ENCODE assay signal across 8 cellular contexts in the genomic region with DNA sequence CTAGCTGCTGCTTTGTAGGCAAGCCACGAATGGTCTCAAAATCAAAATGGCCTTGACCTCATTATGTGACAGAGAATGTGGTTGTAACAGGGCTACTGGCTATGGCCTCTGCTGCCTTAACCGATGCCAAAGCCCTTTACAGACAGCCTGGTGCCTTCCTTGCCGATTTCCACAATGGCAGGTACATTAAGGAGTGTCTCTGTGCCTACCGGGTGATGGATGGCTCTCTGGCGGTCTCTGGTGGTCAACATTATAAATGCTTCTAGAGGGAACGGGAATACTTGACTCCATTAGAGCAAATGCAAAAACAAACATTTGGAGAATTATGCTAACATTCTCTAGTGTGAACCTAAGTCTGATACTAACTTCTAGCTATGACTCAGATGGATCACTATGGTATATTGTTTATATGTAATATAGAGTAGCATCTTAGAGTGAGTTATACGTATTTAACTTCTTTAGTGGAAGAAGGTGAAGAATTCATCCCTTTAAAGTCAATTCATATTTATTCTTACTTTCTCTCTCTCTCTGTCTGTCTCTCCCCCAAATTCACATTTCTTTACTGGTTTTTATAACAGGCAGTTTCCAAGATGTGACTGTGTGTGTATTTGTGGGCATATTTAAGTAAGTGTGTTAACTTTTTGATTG. TPM values are rescaled to one million over a fixed set of nuclear protein-coding genes. Genes with fewer than 3 reads are reported as not detected.
DNase-seq lines count a peak whose midpoint lies in the region; ATAC-seq and TF ChIP-seq lines count a peak whose summit lies in the region.

No MANE protein-coding gene starts in this region.

- H3K27ac Mint-ChIP-seq in activated CD4-positive, alpha-beta T cell treated with anti-CD3 and anti-CD28 coated beads, Interleukin-2, amount 10 ng/mL, durations not matched to agents 24 days and 14 days, result no peak overlapping the region

- no peak overlapping the region for H3K27ac ChIP-seq in lung (ENCODE audit: low read depth in 1 of 2, low read length in 1 of 2)

- H3K27me3 ChIP-seq in lung (ENCODE audit: control insufficient read depth, insufficient read depth), result no peaks in the 10 kb centered on the region

- H3K27me3 Mint-ChIP-seq in activated CD4-positive, alpha-beta T cell treated with anti-CD3 and anti-CD28 coated beads, Interleukin-2, amount 10 ng/mL, durations not matched to agents 24 days and 14 days, result peaks cover 5% of the 10 kb centered on the region

- H3K4me1 Mint-ChIP-seq in activated CD4-positive, alpha-beta T cell treated with anti-CD3 and anti-CD28 coated beads, Interleukin-2, amount 10 ng/mL, durations not matched to agents 24 days and 14 days, result peaks cover 3% of the 10 kb centered on the region

- peak; percentile 63 for ATAC-seq in GM18870 (IDR thresholded peaks at IDR 0.05; ENCODE audit: unreplicated experiment)
- ATAC-seq in HG03135 (IDR thresholded peaks at IDR 0.05; ENCODE audit: unreplicated experiment), result peak; percentile 88
- peak; percentile 90 for ATAC-seq in lung (ENCODE audit: insufficient read depth, low FRiP score)

- no peak overlapping the region for H3K4me3 Mint-ChIP-seq in activated CD4-positive, alpha-beta T cell treated with anti-CD3 and anti-CD28 coated beads, Interleukin-2, amount 10 ng/mL, durations not matched to agents 24 days and 14 days

- peak; percentile 68 for DNase-seq in AG20443 (ENCODE audit: low spot score)
- peak; percentile 50 for DNase-seq in NCI-H345 (lab: John Stamatoyannopoulos, UW)
- DNase-seq in activated CD4-positive, alpha-beta T cell treated with anti-CD3 and anti-CD28 coated beads, Interleukin-2, amount 10 ng/mL, durations not matched to agents 24 days and 14 days, result peak; percentile 90
- DNase-seq in dermis blood vessel endothelial cell, result peak; percentile 79
- peak; percentile 57 for DNase-seq in lung (ENCODE audit: low spot score)
- DNase-seq in stimulated activated CD8-positive, alpha-beta memory T cell treated with anti-CD3 and anti-CD28 coated beads, Interleukin-12 subunit alpha, Interleukin-12 subunit beta, amount 100 ng/mL, for 24 hours (ENCODE audit: extremely low read depth), result peak; percentile 7

- no peaks in the 10 kb centered on the region for H3K36me3 Mint-ChIP-seq in activated CD4-positive, alpha-beta T cell treated with anti-CD3 and anti-CD28 coated beads, Interleukin-2, amount 10 ng/mL, durations not matched to agents 24 days and 14 days (ENCODE audit: low read depth)

- H3K9me3 ChIP-seq in lung (ENCODE audit: control insufficient read depth in 2 of 2, insufficient read depth in 1 of 2, low read length in 1 of 2), result no peaks in the 10 kb centered on the region

- H3K4me1 ChIP-seq in lung (ENCODE audit: control insufficient read depth in 2 of 2, insufficient read depth in 2 of 2, low read length in 2 of 2), result no peaks in the 10 kb centered on the region

- intact Hi-C loops in activated CD4-positive, alpha-beta T cell treated with anti-CD3 and anti-CD28 coated beads, Interleukin-2, amount 10 ng/mL, durations not matched to agents 24 days and 14 days (cut with micrococcal nuclease), result loop anchor here (1.0 to 10.0 kb wide), 5 partner anchors 51 to 800 kb away; no protein-coding TSS in a partner anchor

- H3K4me3 ChIP-seq in lung, result no peak overlapping the region

- peak; percentile 82 for TF ChIP-seq CTCF in lung (IDR thresholded peaks at IDR 0.05; ENCODE audit: control extremely low read depth, extremely low read depth)

- H3K9me3 Mint-ChIP-seq in activated CD4-positive, alpha-beta T cell treated with anti-CD3 and anti-CD28 coated beads, Interleukin-2, amount 10 ng/mL, durations not matched to agents 24 days and 14 days, result no peaks in the 10 kb centered on the region

- no peaks in the 10 kb centered on the region for H3K36me3 ChIP-seq in lung (ENCODE audit: control insufficient read depth in 2 of 2, insufficient read depth in 2 of 2, low read length in 2 of 2)

- 24 to 31% methylated on average over 7 of the region's 7 CpGs for WGBS in lung, 2 donors

RNA-seq across cellular contexts. Expression of gene RPS23, which starts 52.5 kb away (rescaled TPM):
- 2,481 and 2,489 TPM in 2 replicates for total RNA-seq in activated CD4-positive, alpha-beta T cell treated with anti-CD3 and anti-CD28 coated beads, Interleukin-2, amount 10 ng/mL, durations not matched to agents 24 days and 14 days
- total RNA-seq in dermis blood vessel endothelial cell (3,030 and 3,622 TPM in 2 replicates), lung (1,000 to 10,000 TPM; 1,189 to 2,241 TPM)
- 1,000 to 10,000 TPM; 1,715 to 3,271 TPM for polyA plus RNA-seq in lung

Comparison
In these comparisons a context has a peak if more than half of its experiments do, and no peak if none do; other contexts are left out.
1. DNase-seq: peak in every context shown above with its lines; median percentile 90 in activated CD4-positive, alpha-beta T cell treated with anti-CD3 and anti-CD28 coated beads, Interleukin-2, amount 10 ng/mL, durations not matched to agents 24 days and 14 days; 79 in dermis blood vessel endothelial cell; 68 in AG20443; 57 in lung; 50 in NCI-H345; 7 in stimulated activated CD8-positive, alpha-beta memory T cell treated with anti-CD3 and anti-CD28 coated beads, Interleukin-12 subunit alpha, Interleukin-12 subunit beta, amount 100 ng/mL, for 24 hours.